Comparison of ENCODE assay signal across 14 cellular contexts in the genomic region with DNA sequence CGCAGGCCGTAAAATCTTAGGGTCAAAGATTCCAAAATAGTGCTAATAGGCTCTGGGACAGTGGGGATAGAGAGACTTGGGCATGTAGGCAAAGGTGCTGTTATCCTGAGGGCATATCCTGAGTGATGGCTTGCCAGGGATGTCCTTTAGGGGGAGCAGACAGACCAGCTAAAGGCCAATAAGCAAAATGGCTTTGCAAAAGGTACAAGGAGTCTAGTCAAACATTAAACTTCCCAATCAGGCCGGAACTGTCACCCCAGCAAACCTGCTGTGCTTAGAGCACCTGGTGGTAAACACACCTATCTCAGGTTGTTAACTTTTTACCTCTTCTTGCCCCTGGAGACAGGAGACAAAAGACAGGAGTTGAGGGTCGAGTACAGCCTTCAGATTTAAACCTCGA. TPM values are rescaled to one million over a fixed set of nuclear protein-coding genes. Genes with fewer than 3 reads are reported as not detected.
DNase-seq lines count a peak whose midpoint lies in the region; ATAC-seq and TF ChIP-seq lines count a peak whose summit lies in the region.
"Had no signal": no experiment of that assay in that cellular context is flagged by ENCODE, and none has a peak within 500 bp of the region (broad histone marks: within the 10 kb centered on the region; RNA-seq: fewer than 3 reads in every experiment).

No MANE protein-coding gene starts in this region.

- H3K4me1 Mint-ChIP-seq in brain, result peaks cover 19% of the 10 kb centered on the region
- H3K4me1 Mint-ChIP-seq in activated T-cell treated with anti-CD3 and anti-CD28 coated beads, Interleukin-2, amount 50 U/mL, for 72 hours (ENCODE audit: low read depth), result no peaks in the 10 kb centered on the region
- H3K4me1 Mint-ChIP-seq: activated naive CD8-positive, alpha-beta T cell treated with anti-CD3 and anti-CD28 coated beads, Interleukin-2, amount 10 ng/mL, durations not matched to agents 7 days and 5 days had no signal

- no peak overlapping the region for H3K27ac ChIP-seq in cardiac muscle cell

- H3K27me3 ChIP-seq in cardiac muscle cell (peaks cover 3% of the 10 kb centered on the region), kidney epithelial cell (ENCODE audit: control insufficient read depth, insufficient read depth, low read length) (no peaks in the 10 kb centered on the region)

- H3K4me3 Mint-ChIP-seq in brain, result no peak overlapping the region
- no peak overlapping the region for H3K4me3 Mint-ChIP-seq in activated T-cell treated with anti-CD3 and anti-CD28 coated beads, Interleukin-2, amount 50 U/mL, for 72 hours
- H3K4me3 Mint-ChIP-seq: activated CD8-positive, alpha-beta T cell treated with anti-CD3 and anti-CD28 coated beads, Interleukin-2, amount 10 ng/mL, durations not matched to agents 7 days and 5 days; activated naive CD8-positive, alpha-beta T cell treated with anti-CD3 and anti-CD28 coated beads, Interleukin-2, amount 10 ng/mL, durations not matched to agents 7 days and 5 days had no signal

- no peaks in the 10 kb centered on the region for H3K36me3 Mint-ChIP-seq in brain
- no peaks in the 10 kb centered on the region for H3K36me3 Mint-ChIP-seq in activated T-cell treated with anti-CD3 and anti-CD28 coated beads, Interleukin-2, amount 50 U/mL, for 72 hours (ENCODE audit: insufficient read depth in 2 of 2)
- H3K36me3 Mint-ChIP-seq: activated naive CD8-positive, alpha-beta T cell treated with anti-CD3 and anti-CD28 coated beads, Interleukin-2, amount 10 ng/mL, durations not matched to agents 7 days and 5 days had no signal

- no peaks in the 10 kb centered on the region for H3K9me3 ChIP-seq in cardiac muscle cell (ENCODE audit: low read depth)

- H3K27ac Mint-ChIP-seq in brain, result no peak overlapping the region
- no peak overlapping the region for H3K27ac Mint-ChIP-seq in activated T-cell treated with anti-CD3 and anti-CD28 coated beads, Interleukin-2, amount 50 U/mL, for 72 hours
- H3K27ac Mint-ChIP-seq: activated CD8-positive, alpha-beta T cell treated with anti-CD3 and anti-CD28 coated beads, Interleukin-2, amount 10 ng/mL, durations not matched to agents 7 days and 5 days; activated naive CD8-positive, alpha-beta T cell treated with anti-CD3 and anti-CD28 coated beads, Interleukin-2, amount 10 ng/mL, durations not matched to agents 7 days and 5 days had no signal

- intact Hi-C loops in cardiac septum (cut with DNase I), result no loop called here

- TF ChIP-seq POLR2A in GM18505 (IDR thresholded peaks at IDR 0.05; ENCODE audit: borderline replicate concordance, extremely low read depth, insufficient read depth, insufficient read length), result no peak

- TF ChIP-seq CTCF in cardiac muscle cell (IDR thresholded peaks at IDR 0.05; ENCODE audit: low read depth, low read length), result peak; percentile 36
- peak; percentile 37 to 40 for TF ChIP-seq CTCF in brain (conservative IDR thresholded peaks at IDR 0.05)
- TF ChIP-seq CTCF in kidney epithelial cell (IDR thresholded peaks at IDR 0.05; ENCODE audit: insufficient read depth, low read length, poor library complexity, severe bottlenecking), result peak; percentile 59

- H3K36me3 ChIP-seq in cardiac muscle cell (no peaks in the 10 kb centered on the region), kidney epithelial cell (ENCODE audit: control insufficient read depth, insufficient read depth, low read length) (no peaks in the 10 kb centered on the region)

- H3K27me3 Mint-ChIP-seq in brain, result peaks cover 6% of the 10 kb centered on the region
- H3K27me3 Mint-ChIP-seq in activated T-cell treated with anti-CD3 and anti-CD28 coated beads, Interleukin-2, amount 50 U/mL, for 72 hours (ENCODE audit: low read depth), result peaks cover 10% of the 10 kb centered on the region

- H3K9me3 Mint-ChIP-seq in brain, result peaks cover 0 to 3% (median 0%) of the 10 kb centered on the region in 5 experiments
- no peaks in the 10 kb centered on the region for H3K9me3 Mint-ChIP-seq in activated T-cell treated with anti-CD3 and anti-CD28 coated beads, Interleukin-2, amount 50 U/mL, for 72 hours
- H3K9me3 Mint-ChIP-seq: activated naive CD8-positive, alpha-beta T cell treated with anti-CD3 and anti-CD28 coated beads, Interleukin-2, amount 10 ng/mL, durations not matched to agents 7 days and 5 days had no signal

- H3K4me1 ChIP-seq in cardiac muscle cell (ENCODE audit: low read depth), result no peaks in the 10 kb centered on the region

- H3K4me3 ChIP-seq in cardiac muscle cell (no peak overlapping the region), kidney epithelial cell (ENCODE audit: low read depth, low read length) (no peak overlapping the region)

- peak; percentile 18 to 36 for DNase-seq in cardiac muscle cell (ENCODE audit: low read depth in 1 of 2, low spot score in 1 of 2)
- no peak for DNase-seq in cardiac septum (ENCODE audit: low spot score)
- no peak for DNase-seq in kidney epithelial cell (ENCODE audit: low read depth)
- no peak for DNase-seq in activated T-cell treated with anti-CD3 and anti-CD28 coated beads, Interleukin-2, amount 50 U/mL, for 72 hours
- DNase-seq: activated CD8-positive, alpha-beta T cell treated with anti-CD3 and anti-CD28 coated beads, Interleukin-2, amount 10 ng/mL, durations not matched to agents 7 days and 5 days; activated naive CD8-positive, alpha-beta T cell treated with anti-CD3 and anti-CD28 coated beads, Interleukin-2, amount 10 ng/mL, durations not matched to agents 7 days and 5 days; effector CD4-positive, alpha-beta T cell; GF-D8; Kasumi-1; stimulated activated CD4-positive, alpha-beta T cell treated with anti-CD3 and anti-CD28 coated beads, Interleukin-15, amount 100 ng/mL, for 24 hours had no signal

- ATAC-seq in HG03442 (IDR thresholded peaks at IDR 0.05; ENCODE audit: unreplicated experiment) (no peak), HG02938 (IDR thresholded peaks at IDR 0.05; ENCODE audit: unreplicated experiment) (no peak), GM18505 (IDR thresholded peaks at IDR 0.05; ENCODE audit: unreplicated experiment) (no peak)
- no peak for ATAC-seq in activated T-cell treated with anti-CD3 and anti-CD28 coated beads, Interleukin-2, amount 50 U/mL, for 72 hours (replicated peaks in 1 of 2)
- ATAC-seq: activated CD8-positive, alpha-beta T cell treated with anti-CD3 and anti-CD28 coated beads, Interleukin-2, amount 10 ng/mL, durations not matched to agents 7 days and 5 days had no signal

RNA-seq across cellular contexts. Expression of a gene that starts 49.1 kb away (rescaled TPM):
- total RNA-seq in cardiac muscle cell (0.60 and 1.2 TPM in 2 replicates), cardiac septum (3.4 TPM), kidney epithelial cell (0.92 and 1.2 TPM in 2 replicates)
- polyA plus RNA-seq in cardiac muscle cell (0.10 and 0.82 TPM in 2 replicates), brain (ENCODE audit: insufficient read depth, low read depth, low replicate concordance) (0.17 TPM)
- not detected for total RNA-seq in activated T-cell treated with anti-CD3 and anti-CD28 coated beads, Interleukin-2, amount 50 U/mL, for 72 hours
- total RNA-seq: activated CD8-positive, alpha-beta T cell treated with anti-CD3 and anti-CD28 coated beads, Interleukin-2, amount 10 ng/mL, durations not matched to agents 7 days and 5 days; activated naive CD8-positive, alpha-beta T cell treated with anti-CD3 and anti-CD28 coated beads, Interleukin-2, amount 10 ng/mL, durations not matched to agents 7 days and 5 days had no signal

Comparison
In these comparisons a context has a peak if more than half of its experiments do, and no peak if none do; other contexts are left out.
1. DNase-seq: peak in cardiac muscle cell (2 of 2); none in cardiac septum (single experiment), kidney epithelial cell (single experiment) and activated T-cell treated with anti-CD3 and anti-CD28 coated beads, Interleukin-2, amount 50 U/mL, for 72 hours (0 of 2).
2. Peak in every context shown above with its lines, with median percentiles within 50 percentile points of each other: CTCF ChIP-seq.